13 cellular contexts compared by ENCODE assay signal in the genomic region with DNA sequence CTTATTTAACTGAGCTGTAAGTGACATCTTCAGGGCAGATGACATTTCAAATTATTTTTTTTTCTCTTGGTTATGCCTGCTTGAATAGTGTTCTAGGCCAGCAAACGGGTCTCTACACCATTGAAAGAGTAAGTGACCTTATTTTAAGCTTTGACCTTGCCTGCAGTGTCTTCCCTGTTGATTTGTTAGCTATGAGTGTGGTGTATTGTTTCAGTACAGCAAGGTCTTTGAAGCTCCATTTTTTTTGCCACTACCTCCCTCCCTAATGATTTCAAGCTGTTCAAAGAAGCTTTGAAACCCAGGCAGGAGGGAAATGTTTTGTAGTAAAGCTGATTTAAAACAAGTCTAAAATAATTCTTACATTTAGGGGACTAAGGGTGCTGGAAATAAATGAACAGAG.
A peak's percentile ranks its signal among the peaks of the same experiment; 100 is the strongest.
DNase-seq lines count a peak whose midpoint lies in the region; ATAC-seq and TF ChIP-seq lines count a peak whose summit lies in the region.
"Had no signal": no experiment of that assay in that cellular context is flagged by ENCODE, and none has a peak within 500 bp of the region (broad histone marks: within the 10 kb centered on the region; RNA-seq: fewer than 3 reads in every experiment).

No MANE protein-coding gene starts in this region.

- no peaks in the 10 kb centered on the region for H3K36me3 ChIP-seq in adipocyte (ENCODE audit: control insufficient read depth, insufficient read depth, low read length, severe bottlenecking)
- H3K36me3 ChIP-seq in left lung: no peaks in the 10 kb centered on the region
- H3K36me3 ChIP-seq in right atrium auricular region: no peaks in the 10 kb centered on the region
- H3K36me3 ChIP-seq: HAP-1 had no signal

- DNase-seq in NCI-H69 (lab: John Stamatoyannopoulos, UW): peak; percentile 62
- peak; percentile 32 for DNase-seq in adipocyte (ENCODE audit: low read depth)
- no peak for DNase-seq in left lung
- DNase-seq in retina: peak; percentile 10
- no peak for DNase-seq in stimulated activated CD4-positive, alpha-beta T cell treated with anti-CD3 and anti-CD28 coated beads, Interleukin-4, amount 100 ng/mL, for 1 hour
- no peak for DNase-seq in DMS 273 treated with DMSO at 0.1 percent for 48 hours (lab: John Stamatoyannopoulos, UW)
- DNase-seq in right atrium auricular region (ENCODE audit: low spot score): no peak
- no peak for DNase-seq in AG20443 (ENCODE audit: low spot score)
- DNase-seq: Caco-2; CD8-positive, alpha-beta T cell; DMS53 had no signal

- ATAC-seq in left lung: peak; percentile 38
- ATAC-seq: A549; CD8-positive, alpha-beta T cell had no signal

- H3K27me3 ChIP-seq in adipocyte (replicated peaks; ENCODE audit: control insufficient read depth, insufficient read depth, low read length) (no peaks in the 10 kb centered on the region), left lung (no peaks in the 10 kb centered on the region), right atrium auricular region (no peaks in the 10 kb centered on the region)

- no peak overlapping the region for H3K9ac ChIP-seq in adipocyte (ENCODE audit: low read length)

- no peak for TF ChIP-seq CTCF in left lung (IDR thresholded peaks at IDR 0.05)
- TF ChIP-seq CTCF in right atrium auricular region (IDR thresholded peaks at IDR 0.05): no peak

- peaks cover 3% of the 10 kb centered on the region for H3K4me1 ChIP-seq in adipocyte (ENCODE audit: control insufficient read depth, insufficient read depth, low read length)
- H3K4me1 ChIP-seq in left lung: peaks cover 0 to 4% of the 10 kb centered on the region in 2 donors
- H3K4me1 ChIP-seq in right atrium auricular region: no peaks in the 10 kb centered on the region
- H3K4me1 ChIP-seq: A549, Caco-2, HAP-1 had no signal

- intact Hi-C loops in left lung (cut with DNase I): no loop called here

- no peak overlapping the region for H3K4me3 ChIP-seq in adipocyte (ENCODE audit: low read length)
- H3K4me3 ChIP-seq in left lung: no peak overlapping the region
- no peak overlapping the region for H3K4me3 ChIP-seq in right atrium auricular region
- H3K4me3 ChIP-seq: A549, HAP-1 had no signal

- H3K27ac ChIP-seq in left lung (no peak overlapping the region), right atrium auricular region (no peak overlapping the region)
- H3K27ac ChIP-seq: A549 had no signal

- H3K9me3 ChIP-seq in adipocyte (ENCODE audit: control insufficient read depth, low read length): no peaks in the 10 kb centered on the region
- H3K9me3 ChIP-seq in left lung: no peaks in the 10 kb centered on the region
- no peaks in the 10 kb centered on the region for H3K9me3 ChIP-seq in right atrium auricular region
- H3K9me3 ChIP-seq: A549, Caco-2, HAP-1 had no signal

Comparison
In these comparisons a context has a peak if more than half of its experiments do, and no peak if none do; other contexts are left out.
1. DNase-seq: peak in NCI-H69 (single experiment), adipocyte (single experiment) and retina (single experiment); none in left lung (0 of 2), stimulated activated CD4-positive, alpha-beta T cell treated with anti-CD3 and anti-CD28 coated beads, Interleukin-4, amount 100 ng/mL, for 1 hour (single experiment), DMS 273 treated with DMSO at 0.1 percent for 48 hours (single experiment), right atrium auricular region (single experiment) and AG20443 (single experiment).